ENCODE assay signal across 10 cellular contexts in the genomic region with DNA sequence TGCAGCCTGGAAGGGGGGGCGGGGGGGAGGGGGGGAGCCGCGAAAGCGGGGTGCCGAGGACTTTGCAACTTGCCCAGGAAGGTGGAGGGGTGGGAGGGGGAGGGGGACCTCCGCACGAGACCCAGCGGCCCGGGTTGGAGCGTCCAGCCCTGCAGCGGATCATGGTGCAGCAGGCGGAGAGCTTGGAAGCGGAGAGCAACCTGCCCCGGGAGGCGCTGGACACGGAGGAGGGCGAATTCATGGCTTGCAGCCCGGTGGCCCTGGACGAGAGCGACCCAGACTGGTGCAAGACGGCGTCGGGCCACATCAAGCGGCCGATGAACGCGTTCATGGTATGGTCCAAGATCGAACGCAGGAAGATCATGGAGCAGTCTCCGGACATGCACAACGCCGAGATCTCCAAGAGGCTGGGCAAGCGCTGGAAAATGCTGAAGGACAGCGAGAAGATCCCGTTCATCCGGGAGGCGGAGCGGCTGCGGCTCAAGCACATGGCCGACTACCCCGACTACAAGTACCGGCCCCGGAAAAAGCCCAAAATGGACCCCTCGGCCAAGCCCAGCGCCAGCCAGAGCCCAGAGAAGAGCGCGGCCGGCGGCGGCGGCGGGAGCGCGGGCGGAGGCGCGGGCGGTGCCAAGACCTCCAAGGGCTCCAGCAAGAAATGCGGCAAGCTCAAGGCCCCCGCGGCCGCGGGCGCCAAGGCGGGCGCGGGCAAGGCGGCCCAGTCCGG. TPM values are rescaled to one million over a fixed set of nuclear protein-coding genes. Genes with fewer than 3 reads are reported as not detected.
DNase-seq lines count a peak whose midpoint lies in the region; ATAC-seq and TF ChIP-seq lines count a peak whose summit lies in the region.
"Had no signal": no experiment of that assay in that cellular context is flagged by ENCODE, and none has a peak within 500 bp of the region (broad histone marks: within the 10 kb centered on the region; RNA-seq: fewer than 3 reads in every experiment).

No MANE protein-coding gene starts in this region.

- no peak for TF ChIP-seq CTCF in BJ (IDR thresholded peaks at IDR 0.05; ENCODE audit: insufficient read depth, low read depth, low read length)
- TF ChIP-seq CTCF in brain (conservative IDR thresholded peaks at IDR 0.05): no peak
- no peak for TF ChIP-seq CTCF in mesothelial cell of epicardium (IDR thresholded peaks at IDR 0.05; ENCODE audit: unreplicated experiment)
- no peak for TF ChIP-seq CTCF in mucosa of descending colon (IDR thresholded peaks at IDR 0.05)

- CTCF ChIA-PET in BJ (lab: Yijun Ruan, JAX): no interaction called here

- H3K4me1 ChIP-seq in HUES48 (ENCODE audit: control insufficient read depth, insufficient read depth, low read length) (peaks cover 15% of the 10 kb centered on the region), mucosa of descending colon (ENCODE audit: low read depth) (no peaks in the 10 kb centered on the region)

- H3K9me3 ChIP-seq in HUES48 (ENCODE audit: control insufficient read depth, insufficient read depth, low read length) (no peaks in the 10 kb centered on the region), mucosa of descending colon (no peaks in the 10 kb centered on the region)
- H3K9me3 ChIP-seq: neutrophil had no signal

- H3K36me3 ChIP-seq in BJ (ENCODE audit: control insufficient read depth, insufficient read depth, low read length) (no peaks in the 10 kb centered on the region), HUES48 (ENCODE audit: control insufficient read depth, insufficient read depth, low read length) (no peaks in the 10 kb centered on the region), mucosa of descending colon (ENCODE audit: low read depth) (no peaks in the 10 kb centered on the region)
- H3K36me3 ChIP-seq: neutrophil had no signal

- H3K9me3 Mint-ChIP-seq in brain (peaks cover 0 to 20% (median 7%) of the 10 kb centered on the region in 5 experiments), mesothelial cell of epicardium (no peaks in the 10 kb centered on the region)

- ATAC-seq in GM18873 (IDR thresholded peaks at IDR 0.05; ENCODE audit: low FRiP score, unreplicated experiment) (no peak), mucosa of descending colon (no peak), HG03159 (IDR thresholded peaks at IDR 0.05; ENCODE audit: unreplicated experiment) (no peak)

- H3K27me3 ChIP-seq in BJ (ENCODE audit: control insufficient read depth, insufficient read depth, low read length) (no peaks in the 10 kb centered on the region), HUES48 (ENCODE audit: control insufficient read depth, insufficient read depth, low read length) (peaks cover 5% of the 10 kb centered on the region; the same call in 1 of the 2 replicates)

- DNase-seq in BJ (ENCODE audit: low read depth) (no peak), mesothelial cell of epicardium (ENCODE audit: low spot score in 2 of 2, unreplicated experiment in 2 of 2) (peak in 1 of 2 experiments; percentile 68), superior temporal gyrus (ENCODE audit: extremely low spot score) (no peak), mucosa of descending colon (no peak)
- DNase-seq: dermis blood vessel endothelial cell had no signal

- peak overlapping the region; percentile 64 for H3K4me3 ChIP-seq in BJ (ENCODE audit: low read depth, low read length)
- H3K4me3 ChIP-seq in HUES48 (ENCODE audit: low read depth, low read length): peak overlapping the region; percentile 90
- no peak overlapping the region for H3K4me3 ChIP-seq in mucosa of descending colon

- H3K4me3 Mint-ChIP-seq in brain (peak overlapping the region; percentile 94 to 99 (median 97)), mesothelial cell of epicardium (peak overlapping the region; percentile 86)

- H3K4me1 Mint-ChIP-seq in brain (peaks cover 28% of the 10 kb centered on the region), mesothelial cell of epicardium (peaks cover 37% of the 10 kb centered on the region)

- H3K27ac Mint-ChIP-seq in brain (peak overlapping the region; percentile 98 to 99 (median 99)), mesothelial cell of epicardium (peak overlapping the region; percentile 95)

- POLR2A ChIA-PET in BJ (lab: Charles Lee): no interaction called here

- H3K27ac ChIP-seq in HUES48 (ENCODE audit: low read depth, low read length): peak overlapping the region; percentile 96
- H3K27ac ChIP-seq: neutrophil had no signal

- H3K27me3 Mint-ChIP-seq in brain (peaks cover 43% of the 10 kb centered on the region), mesothelial cell of epicardium (ENCODE audit: low read depth) (no peaks in the 10 kb centered on the region)

- intact Hi-C loops in mucosa of descending colon (cut with DNase I, micrococcal nuclease): no loop called here

- H3K36me3 Mint-ChIP-seq in brain (peaks cover 27% of the 10 kb centered on the region), mesothelial cell of epicardium (no peaks in the 10 kb centered on the region)

- peak overlapping the region; percentile 91 for H3K9ac ChIP-seq in HUES48 (ENCODE audit: low read depth, low read length)

RNA-seq across cellular contexts. Expression of a gene that starts 0.5 kb away (rescaled TPM):
- polyA plus RNA-seq in BJ (2011; rRNA removed): 0.40 and 0.54 TPM in 2 replicates
- polyA minus RNA-seq in BJ (2011; rRNA and poly(A)+ RNA removed): 1.0 and 1.3 TPM in 2 replicates
- polyA plus RNA-seq in brain (ENCODE audit: insufficient read depth, low read depth, low replicate concordance): 14.3 TPM
- total RNA-seq in mesothelial cell of epicardium: 45.0 to 47.0 TPM (median 46.2 TPM) in 3 replicates
- total RNA-seq in mucosa of descending colon: 1 to 10 TPM in 1 of 3 donors, under 1 TPM in 2; 0.12 to 9.5 (median 0.14) TPM
- total RNA-seq: dermis blood vessel endothelial cell had no signal
